In genomic region chr10:113893570-113893969, GRCh38 we compare ENCODE assay signal across 20 cellular contexts.
"Had no signal": no experiment of that assay in that cellular context is flagged by ENCODE, and none has a peak within 500 bp of the region (broad histone marks: within the 10 kb centered on the region; RNA-seq: fewer than 3 reads in every experiment).

No MANE protein-coding gene starts in this region.

- FAIRE-seq: endometrium, TTC549 had no signal

- ATAC-seq: activated CD4-positive, alpha-beta T cell treated with anti-CD3 and anti-CD28 coated beads for 36 hours; activated naive CD4-positive, alpha-beta T cell treated with anti-CD3 and anti-CD28 coated beads, Interleukin-2, amount 50 U/mL, for 72 hours; natural killer cell treated with Interleukin-12 subunit alpha and Interleukin-12 subunit beta and Interleukin-15 and Interleukin-18, amount 100 ng/mL, for 72 hours; WTC11 had no signal

- H3K4me3 ChIP-seq: adrenal gland, tibial artery, uterus had no signal

- DNase-seq: activated CD4-positive, alpha-beta memory T cell treated with anti-CD3 and anti-CD28 coated beads for 36 hours; activated CD4-positive, alpha-beta T cell treated with anti-CD3 and anti-CD28 coated beads for 36 hours; activated gamma-delta T cell treated with Interleukin-2 at 50 U/mL for 16 hours; activated T-cell treated with anti-CD3 and anti-CD28 coated beads for 4 hours; adrenal gland; erythroblast; foreskin melanocyte; glutamatergic neuron; kidney glomerular epithelial cell; mesenchymal stem cell; posterior cingulate gyrus; stimulated activated CD8-positive, alpha-beta memory T cell treated with anti-CD3 and anti-CD28 coated beads, Interleukin-4, amount 100 ng/mL, for 48 hours; stimulated activated naive CD4-positive, alpha-beta T cell; tibial artery; uterus had no signal

- H3K27me3 ChIP-seq: adrenal gland, tibial artery, uterus had no signal

- H3K36me3 ChIP-seq: uterus had no signal

- H3K9me3 ChIP-seq: tibial artery, uterus had no signal

- H3K4me1 ChIP-seq: adrenal gland, uterus had no signal

- H3K27ac ChIP-seq: adrenal gland, uterus had no signal
